Comparison of ENCODE assay signal across 1 cellular context in genomic region chr17:62067165-62068145, GRCh38.
A peak's percentile ranks its signal among the peaks of the same experiment; 100 is the strongest.
TF ChIP-seq lines count a peak whose summit lies in the region.

No MANE protein-coding gene starts in this region.

TF ChIP-seq in liver, 16 proteins besides CTCF, POLR2A, EP300 and RAD21 (continued from another document):
- TF ChIP-seq YY1 (IDR thresholded peaks at IDR 0.05) (no peak), HNF4A (conservative IDR thresholded peaks at IDR 0.05) (peak; percentile 53 to 58), HNF4G (IDR thresholded peaks at IDR 0.05) (peak; percentile 10)
TF ChIP-seq in liver: peak in this region for 4.
